21 cellular contexts compared by ENCODE assay signal in genomic region chrX:6363193-6363592, GRCh38.
DNase-seq lines count a peak whose midpoint lies in the region; FAIRE-seq and TF ChIP-seq lines count a peak whose summit lies in the region.
"Had no signal": no experiment of that assay in that cellular context is flagged by ENCODE, and none has a peak within 500 bp of the region (broad histone marks: within the 10 kb centered on the region; RNA-seq: fewer than 3 reads in every experiment).

No MANE protein-coding gene starts in this region.

- H3K14ac ChIP-seq in H1 (ENCODE audit: insufficient read length), result no peak overlapping the region

- H3K27ac ChIP-seq in H1 (ENCODE audit: low read depth, low read length) (no peak overlapping the region), esophagus squamous epithelium (no peak overlapping the region)
- H3K27ac ChIP-seq: cardiac muscle cell, gastroesophageal sphincter, neutrophil, right atrium auricular region, suprapubic skin had no signal

- H3K27me3 ChIP-seq in H1 (replicated peaks in 1 of 4; ENCODE audit: control insufficient read depth in 3 of 4, extremely low read depth in 1 of 4, insufficient read depth in 3 of 4, low read length in 3 of 4) (no peaks in the 10 kb centered on the region), esophagus squamous epithelium (no peaks in the 10 kb centered on the region)
- H3K27me3 ChIP-seq: cardiac muscle cell, gastroesophageal sphincter, neutrophil, right atrium auricular region, suprapubic skin had no signal

- no peak overlapping the region for H2AFZ ChIP-seq in H1 (ENCODE audit: low read length)

- H2BK5ac ChIP-seq in H1 (ENCODE audit: low read depth, low read length), result no peak overlapping the region

- H3K23ac ChIP-seq in H1 (ENCODE audit: insufficient read length), result no peak overlapping the region

- H3K79me1 ChIP-seq in H1 (ENCODE audit: low read depth, low read length), result no peaks in the 10 kb centered on the region

- peak in 1 of 3 experiments; percentile 42; a peak in 2 of 4 replicates for TF ChIP-seq CTCF in H1 (IDR thresholded peaks at IDR 0.05; ENCODE audit: control extremely low read depth in 1 of 3, insufficient read depth in 1 of 3, low read depth in 1 of 3, low read length in 3 of 3)
- TF ChIP-seq CTCF in esophagus squamous epithelium (IDR thresholded peaks at IDR 0.05), result no peak

- FAIRE-seq in H1 (lab: Jason Lieb, UNC), result peak; percentile 95
- FAIRE-seq: GM18507 had no signal

- 61% methylated on average over 4 of the region's 4 CpGs; no CpG with 5 or more reads in 1 of the 2 experiments for WGBS in H1 (ENCODE audit: extremely low coverage in 1 of 2, insufficient coverage in 1 of 2, insufficient read length in 1 of 2, insufficient replicate concordance in 2 of 2, low coverage in 1 of 2, low lambda C conversion rate in 2 of 2, missing lambda C conversion rate in 1 of 2), 2 experiments
- WGBS in esophagus squamous epithelium, 2 donors, result 63 to 70% methylated on average over 4 of the region's 4 CpGs

- no peaks in the 10 kb centered on the region for H4K20me1 ChIP-seq in H1 (replicated peaks in 1 of 2; ENCODE audit: control insufficient read depth in 1 of 2, insufficient read depth in 2 of 2, low read length in 2 of 2)

- no peak overlapping the region for H3K4me2 ChIP-seq in H1 (ENCODE audit: insufficient read depth in 1 of 2, low read depth in 2 of 2, low read length in 2 of 2)

- no peak overlapping the region for H2BK120ac ChIP-seq in H1 (replicated peaks; ENCODE audit: low read depth, low read length)

- DNase-seq in NCI-H82 (lab: John Stamatoyannopoulos, UW) (peak; percentile 3), NCI-H82 treated with DMSO at 0.1 percent for 48 hours (lab: John Stamatoyannopoulos, UW; ENCODE audit: unreplicated experiment) (no peak), NCI-H748 treated with DMSO at 0.1 percent for 48 hours (lab: John Stamatoyannopoulos, UW) (peak; percentile 1), H1 (ENCODE audit: low read depth in 1 of 2, low spot score in 2 of 2) (no peak), pons (ENCODE audit: low spot score) (peak; percentile 9), HK-2 (ENCODE audit: unreplicated experiment) (no peak), esophagus squamous epithelium (lab: John Stamatoyannopoulos, UW) (no peak)
- no peak for DNase-seq in activated T-cell treated with anti-CD3 and anti-CD28 coated beads, Interleukin-2, amount 50 U/mL, for 1 hour
- DNase-seq: ACHN; activated CD4-positive, alpha-beta T cell treated with anti-CD3 and anti-CD28 coated beads for 48 hours; CD4-positive, CD25-positive, alpha-beta regulatory T cell; erythroblast; left cardiac atrium; NCI-H1417 treated with DMSO at 0.1 percent for 48 hours; RPMI8226 had no signal

- POLR2A ChIA-PET in H1 (lab: Charles Lee; ENCODE audit: partially characterized antibody), result no interaction called here

- TF ChIP-seq EP300 in H1 (IDR thresholded peaks at IDR 0.05; ENCODE audit: borderline replicate concordance in 1 of 2, low read depth in 2 of 2, low read length in 2 of 2), result no peak

- H2BK15ac ChIP-seq in H1 (ENCODE audit: low read length), result no peak overlapping the region

- H3K9ac ChIP-seq in H1 (replicated peaks in 1 of 4; ENCODE audit: extremely low read depth in 1 of 4, low read depth in 3 of 4, low read length in 3 of 4), result no peak overlapping the region

- H4K5ac ChIP-seq in H1 (ENCODE audit: insufficient read length, low read depth, low read length), result no peak overlapping the region

- CTCF ChIA-PET in H1 (lab: Charles Lee; ENCODE audit: partially characterized antibody), result interaction anchor here (0.6 to 2.0 kb wide), 15 partner anchors 9 to 685 kb away, joined by 3 to 8 read pairs (median 3); no protein-coding TSS in a partner anchor

- H3K23me2 ChIP-seq in H1 (ENCODE audit: low read depth, low read length), result no peaks in the 10 kb centered on the region

- H3K79me2 ChIP-seq in H1 (ENCODE audit: control insufficient read depth in 1 of 2, insufficient read depth in 2 of 2, low read length in 2 of 2), result no peaks in the 10 kb centered on the region

- H4K8ac ChIP-seq in H1 (ENCODE audit: extremely low read depth, insufficient read depth, low read length), result no peak overlapping the region

- no peak overlapping the region for H2BK20ac ChIP-seq in H1 (ENCODE audit: low read length)

- TF ChIP-seq RAD21 in H1 (IDR thresholded peaks at IDR 0.05 in 1 of 2, conservative IDR thresholded peaks at IDR 0.05 in 1 of 2; ENCODE audit: low read depth in 2 of 2, low read length in 2 of 2), result peak; percentile 68

- no peak overlapping the region for H4K91ac ChIP-seq in H1 (replicated peaks; ENCODE audit: insufficient read length, low read length)

- no peak overlapping the region for H3K56ac ChIP-seq in H1 (replicated peaks; ENCODE audit: insufficient read length, low read depth, low read length)

- H3K36me3 ChIP-seq in H1 (ENCODE audit: control insufficient read depth in 2 of 4, insufficient read depth in 4 of 4, low read length in 3 of 4) (no peaks in the 10 kb centered on the region), esophagus squamous epithelium (no peaks in the 10 kb centered on the region)
- H3K36me3 ChIP-seq: cardiac muscle cell, gastroesophageal sphincter, neutrophil, right atrium auricular region, suprapubic skin had no signal

- TF ChIP-seq POLR2A in H1 (IDR thresholded peaks at IDR 0.05; ENCODE audit: control extremely low read depth in 1 of 2, low read depth in 2 of 2, low read length in 2 of 2), result no peak
- no peak for TF ChIP-seq POLR2A in esophagus squamous epithelium (IDR thresholded peaks at IDR 0.05)

- no peaks in the 10 kb centered on the region for H3K9me3 ChIP-seq in H1 (ENCODE audit: insufficient read depth in 2 of 2, low read depth in 1 of 2, low read length in 1 of 2)
- H3K9me3 ChIP-seq in esophagus squamous epithelium, result no peaks in the 10 kb centered on the region
- H3K9me3 ChIP-seq: gastroesophageal sphincter, neutrophil, right atrium auricular region, suprapubic skin had no signal

- no peak overlapping the region for H2AK5ac ChIP-seq in H1 (ENCODE audit: low read depth, low read length)

- intact Hi-C loops in esophagus squamous epithelium (cut with DNase I), result no loop called here

- H3K4ac ChIP-seq in H1 (replicated peaks; ENCODE audit: insufficient read length, low read depth, low read length), result no peak overlapping the region

- H3K4me3 ChIP-seq in H1 (ENCODE audit: extremely low read depth in 1 of 4, insufficient read depth in 2 of 4, low read depth in 3 of 4, low read length in 4 of 4) (no peak overlapping the region), esophagus squamous epithelium (no peak overlapping the region)
- H3K4me3 ChIP-seq: cardiac muscle cell, gastroesophageal sphincter, right atrium auricular region, suprapubic skin had no signal

- H2BK12ac ChIP-seq in H1 (ENCODE audit: low read depth, low read length), result no peak overlapping the region

- peaks cover 0 to 3% (median under 1%) of the 10 kb centered on the region in 4 experiments; a peak in 2 of 7 replicates for H3K4me1 ChIP-seq in H1 (replicated peaks in 1 of 4; ENCODE audit: control insufficient read depth in 3 of 4, insufficient read depth in 4 of 4, low read length in 3 of 4)
- H3K4me1 ChIP-seq in esophagus squamous epithelium, result no peaks in the 10 kb centered on the region
- H3K4me1 ChIP-seq: gastroesophageal sphincter, right atrium auricular region, suprapubic skin had no signal

- no peak overlapping the region for H3K18ac ChIP-seq in H1 (ENCODE audit: extremely low read depth, low read length)

TF ChIP-seq in H1, 55 proteins besides CTCF, POLR2A, EP300 and RAD21:
- TF ChIP-seq SP1 (IDR thresholded peaks at IDR 0.05; ENCODE audit: low read depth, low read length) (no peak), SP4 (IDR thresholded peaks at IDR 0.05; ENCODE audit: low read length) (no peak), SIRT6 (IDR thresholded peaks at IDR 0.05; ENCODE audit: low read length) (no peak), GTF2F1 (IDR thresholded peaks at IDR 0.05; ENCODE audit: borderline replicate concordance, low read depth, low read length) (no peak), HDAC2 (IDR thresholded peaks at IDR 0.05; ENCODE audit: borderline replicate concordance in 1 of 2, low read depth in 2 of 2, low read length in 2 of 2) (no peak), NANOG (IDR thresholded peaks at IDR 0.05; ENCODE audit: insufficient read depth, low read depth, low read length, poor library complexity, severe bottlenecking) (no peak), EGR1 (IDR thresholded peaks at IDR 0.05; ENCODE audit: borderline replicate concordance, low read depth, low read length) (no peak), JUND (IDR thresholded peaks at IDR 0.05; ENCODE audit: low read length) (no peak), ZNF274 (IDR thresholded peaks at IDR 0.05; ENCODE audit: borderline replicate concordance, extremely low read depth, low read length) (no peak), JUN (IDR thresholded peaks at IDR 0.05; ENCODE audit: low read depth, low read length) (no peak), TAF7 (optimal IDR thresholded peaks at IDR 0.05; ENCODE audit: borderline replicate concordance, low read depth, low read length) (no peak)

Comparison
In these comparisons a context has a peak if more than half of its experiments do, and no peak if none do; other contexts are left out.
1. DNase-seq: peak in NCI-H82 (single experiment), NCI-H748 treated with DMSO at 0.1 percent for 48 hours (single experiment) and pons (single experiment); none in NCI-H82 treated with DMSO at 0.1 percent for 48 hours (single experiment), H1 (0 of 2), HK-2 (single experiment), esophagus squamous epithelium (single experiment) and activated T-cell treated with anti-CD3 and anti-CD28 coated beads, Interleukin-2, amount 50 U/mL, for 1 hour (single experiment).